1 cellular context compared by ENCODE assay signal in the genomic region with DNA sequence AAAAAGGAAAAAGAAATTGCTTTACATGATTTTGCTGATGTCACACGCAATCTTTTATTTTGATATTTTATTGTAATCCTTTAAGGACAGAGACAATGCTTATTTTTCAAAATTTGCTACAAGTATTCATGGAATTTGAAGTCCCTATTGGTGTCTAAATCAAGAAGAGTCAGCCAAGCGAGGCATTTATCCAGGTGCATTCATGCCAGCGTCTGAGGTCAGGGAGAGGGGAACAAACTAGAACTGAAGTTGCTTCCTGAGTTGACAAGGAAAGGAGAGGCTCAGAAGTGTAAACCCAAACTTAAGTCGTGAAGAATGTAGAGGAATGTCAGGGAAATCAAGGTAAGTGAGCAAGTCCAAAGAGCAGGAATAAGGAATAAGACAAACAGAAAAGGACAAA.
TF ChIP-seq lines count a peak whose summit lies in the region.

No MANE protein-coding gene starts in this region.

TF ChIP-seq in H1, 55 proteins besides CTCF, POLR2A, EP300 and RAD21:
- TF ChIP-seq, protein P1, sequence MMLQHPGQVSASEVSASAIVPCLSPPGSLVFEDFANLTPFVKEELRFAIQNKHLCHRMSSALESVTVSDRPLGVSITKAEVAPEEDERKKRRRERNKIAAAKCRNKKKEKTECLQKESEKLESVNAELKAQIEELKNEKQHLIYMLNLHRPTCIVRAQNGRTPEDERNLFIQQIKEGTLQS (IDR thresholded peaks at IDR 0.05; ENCODE audit: insufficient read depth, low read depth, low read length), result no peak
- TF ChIP-seq CBX8 (IDR thresholded peaks at IDR 0.05; ENCODE audit: borderline replicate concordance, low read depth, low read length) (no peak), CEBPB (IDR thresholded peaks at IDR 0.05; ENCODE audit: low read depth, low read length) (no peak), SP4 (IDR thresholded peaks at IDR 0.05; ENCODE audit: low read length) (no peak), RFX5 (IDR thresholded peaks at IDR 0.05; ENCODE audit: borderline replicate concordance, low read depth, low read length) (no peak), SUZ12 (IDR thresholded peaks at IDR 0.05; ENCODE audit: low read length) (no peak)
- TF ChIP-seq, protein P2, sequence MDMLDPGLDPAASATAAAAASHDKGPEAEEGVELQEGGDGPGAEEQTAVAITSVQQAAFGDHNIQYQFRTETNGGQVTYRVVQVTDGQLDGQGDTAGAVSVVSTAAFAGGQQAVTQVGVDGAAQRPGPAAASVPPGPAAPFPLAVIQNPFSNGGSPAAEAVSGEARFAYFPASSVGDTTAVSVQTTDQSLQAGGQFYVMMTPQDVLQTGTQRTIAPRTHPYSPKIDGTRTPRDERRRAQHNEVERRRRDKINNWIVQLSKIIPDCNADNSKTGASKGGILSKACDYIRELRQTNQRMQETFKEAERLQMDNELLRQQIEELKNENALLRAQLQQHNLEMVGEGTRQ (IDR thresholded peaks at IDR 0.05; ENCODE audit: low read length), result no peak
- TF ChIP-seq, protein P3, sequence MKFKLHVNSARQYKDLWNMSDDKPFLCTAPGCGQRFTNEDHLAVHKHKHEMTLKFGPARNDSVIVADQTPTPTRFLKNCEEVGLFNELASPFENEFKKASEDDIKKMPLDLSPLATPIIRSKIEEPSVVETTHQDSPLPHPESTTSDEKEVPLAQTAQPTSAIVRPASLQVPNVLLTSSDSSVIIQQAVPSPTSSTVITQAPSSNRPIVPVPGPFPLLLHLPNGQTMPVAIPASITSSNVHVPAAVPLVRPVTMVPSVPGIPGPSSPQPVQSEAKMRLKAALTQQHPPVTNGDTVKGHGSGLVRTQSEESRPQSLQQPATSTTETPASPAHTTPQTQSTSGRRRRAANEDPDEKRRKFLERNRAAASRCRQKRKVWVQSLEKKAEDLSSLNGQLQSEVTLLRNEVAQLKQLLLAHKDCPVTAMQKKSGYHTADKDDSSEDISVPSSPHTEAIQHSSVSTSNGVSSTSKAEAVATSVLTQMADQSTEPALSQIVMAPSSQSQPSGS (IDR thresholded peaks at IDR 0.05; ENCODE audit: low read length), result no peak
TF ChIP-seq in H1: peak in this region for 0.
